15 cellular contexts compared by ENCODE assay signal in genomic region chr14:22003471-22003870, GRCh38.
DNase-seq lines count a peak whose midpoint lies in the region; ATAC-seq, FAIRE-seq and TF ChIP-seq lines count a peak whose summit lies in the region.
"Had no signal": no experiment of that assay in that cellular context is flagged by ENCODE, and none has a peak within 500 bp of the region (broad histone marks: within the 10 kb centered on the region; RNA-seq: fewer than 3 reads in every experiment).

No MANE protein-coding gene starts in this region.

- H3K79me2 ChIP-seq in DND-41 (ENCODE audit: insufficient read depth, low read length) (no peaks in the 10 kb centered on the region), endothelial cell of umbilical vein (ENCODE audit: control insufficient read depth, insufficient read depth, low read length) (no peaks in the 10 kb centered on the region)

- no peak for FAIRE-seq in endothelial cell of umbilical vein (lab: Jason Lieb, UNC)
- no peak for FAIRE-seq in urothelium cell line (lab: Jason Lieb, UNC)

- H3K9me3 Mint-ChIP-seq in activated CD4-positive, alpha-beta T cell treated with anti-CD3 and anti-CD28 coated beads, Interleukin-2, amount 10 ng/mL, durations not matched to agents 24 days and 14 days, result no peaks in the 10 kb centered on the region
- H3K9me3 Mint-ChIP-seq in activated T-cell treated with anti-CD3 and anti-CD28 coated beads, Interleukin-2, amount 50 U/mL, for 4 hours, result no peaks in the 10 kb centered on the region

- BruUV-seq in endothelial cell of umbilical vein (replicated peaks; lab: Mats Ljungman, UMichigan), result no TSS peak

- H3K9me1 ChIP-seq in endothelial cell of umbilical vein (replicated peaks; ENCODE audit: control insufficient read depth, extremely low read depth, insufficient read depth, low read length), result no peaks in the 10 kb centered on the region

- no peaks in the 10 kb centered on the region for H3K36me3 ChIP-seq in DND-41 (ENCODE audit: insufficient read depth, low read length)
- no peaks in the 10 kb centered on the region for H3K36me3 ChIP-seq in endothelial cell of umbilical vein (ENCODE audit: control insufficient read depth in 2 of 2, extremely low read depth in 1 of 2, insufficient read depth in 2 of 2, low read length in 2 of 2)

- TF ChIP-seq POLR2A in endothelial cell of umbilical vein (IDR thresholded peaks at IDR 0.05; ENCODE audit: low read depth, low read length), result no peak

- DNase-seq in activated CD4-positive, alpha-beta T cell treated with anti-CD3 and anti-CD28 coated beads, Interleukin-2, amount 10 ng/mL, durations not matched to agents 24 days and 14 days, result peak; percentile 75
- no peak for DNase-seq in activated CD4-positive, alpha-beta T cell treated with anti-CD3 and anti-CD28 coated beads for 4 hours
- DNase-seq in DND-41 (peak; percentile 34), endothelial cell of umbilical vein (ENCODE audit: low read depth, low spot score) (no peak), putamen (ENCODE audit: low spot score) (no peak), urothelium cell line (ENCODE audit: low spot score) (no peak)
- peak; percentile 8 for DNase-seq in activated T-cell treated with anti-CD3 and anti-CD28 coated beads, Interleukin-2, amount 50 U/mL, for 4 hours
- DNase-seq: anterior cingulate cortex, islet precursor cell, NCI-H146 had no signal

- peak; percentile 71 for ATAC-seq in DND-41 (ENCODE audit: insufficient read depth, low read depth)
- ATAC-seq in activated T-cell treated with anti-CD3 and anti-CD28 coated beads, Interleukin-2, amount 50 U/mL, for 4 hours, result peak; percentile 33 to 41
- no peak for ATAC-seq in HG02938 (IDR thresholded peaks at IDR 0.05; ENCODE audit: unreplicated experiment)
- ATAC-seq: psoas muscle had no signal

- no peaks in the 10 kb centered on the region for H3K27me3 Mint-ChIP-seq in activated CD4-positive, alpha-beta T cell treated with anti-CD3 and anti-CD28 coated beads, Interleukin-2, amount 10 ng/mL, durations not matched to agents 24 days and 14 days
- H3K27me3 Mint-ChIP-seq in activated T-cell treated with anti-CD3 and anti-CD28 coated beads, Interleukin-2, amount 50 U/mL, for 4 hours (ENCODE audit: low read depth), result no peaks in the 10 kb centered on the region

- intact Hi-C loops in activated CD4-positive, alpha-beta T cell treated with anti-CD3 and anti-CD28 coated beads, Interleukin-2, amount 10 ng/mL, durations not matched to agents 24 days and 14 days (cut with micrococcal nuclease), result loop anchor here (2.0 kb wide), 1 partner anchor 37 kb away; no protein-coding TSS in a partner anchor
- intact Hi-C loops in endothelial cell of umbilical vein (cut with micrococcal nuclease), result no loop called here

- H3K36me3 Mint-ChIP-seq in activated CD4-positive, alpha-beta T cell treated with anti-CD3 and anti-CD28 coated beads, Interleukin-2, amount 10 ng/mL, durations not matched to agents 24 days and 14 days (ENCODE audit: low read depth), result peaks cover 8% of the 10 kb centered on the region
- no peaks in the 10 kb centered on the region for H3K36me3 Mint-ChIP-seq in activated T-cell treated with anti-CD3 and anti-CD28 coated beads, Interleukin-2, amount 50 U/mL, for 4 hours (ENCODE audit: insufficient read depth)

- H3K27ac Mint-ChIP-seq in activated CD4-positive, alpha-beta T cell treated with anti-CD3 and anti-CD28 coated beads, Interleukin-2, amount 10 ng/mL, durations not matched to agents 24 days and 14 days, result peak overlapping the region; percentile 74
- H3K27ac Mint-ChIP-seq: endodermal cell, nephron had no signal

- peaks cover 27% of the 10 kb centered on the region for H3K4me1 Mint-ChIP-seq in activated CD4-positive, alpha-beta T cell treated with anti-CD3 and anti-CD28 coated beads, Interleukin-2, amount 10 ng/mL, durations not matched to agents 24 days and 14 days
- peaks cover 26% of the 10 kb centered on the region for H3K4me1 Mint-ChIP-seq in activated T-cell treated with anti-CD3 and anti-CD28 coated beads, Interleukin-2, amount 50 U/mL, for 4 hours (ENCODE audit: low read depth)
- H3K4me1 Mint-ChIP-seq: endodermal cell, nephron had no signal

- H3K27me3 ChIP-seq in DND-41 (ENCODE audit: insufficient read depth, low read length, poor library complexity) (peaks cover 12% of the 10 kb centered on the region), endothelial cell of umbilical vein (ENCODE audit: control insufficient read depth in 2 of 2, insufficient read depth in 2 of 2, low read length in 2 of 2) (no peaks in the 10 kb centered on the region)

- CTCF ChIA-PET in endothelial cell of umbilical vein (lab: Charles Lee), result interaction anchor here (0.7 to 3.3 kb wide), 9 partner anchors 11 to 150 kb away, joined by 3 to 23 read pairs (median 7); no protein-coding TSS in a partner anchor

- H3K4me2 ChIP-seq in DND-41 (ENCODE audit: insufficient read depth, low read length), result no peak overlapping the region
- no peak overlapping the region for H3K4me2 ChIP-seq in endothelial cell of umbilical vein (ENCODE audit: insufficient read depth, low read length)

- H3K4me3 ChIP-seq in DND-41 (ENCODE audit: low read depth in 1 of 2, low read length in 2 of 2) (no peak overlapping the region), endothelial cell of umbilical vein (replicated peaks in 1 of 3; ENCODE audit: insufficient read depth in 1 of 3, low read depth in 1 of 3, low read length in 3 of 3) (no peak overlapping the region)
- H3K4me3 ChIP-seq: psoas muscle had no signal

- TF ChIP-seq CTCF in DND-41 (IDR thresholded peaks at IDR 0.05; ENCODE audit: borderline replicate concordance, extremely low read depth, low read length, poor library complexity, severe bottlenecking), result no peak
- TF ChIP-seq CTCF in endothelial cell of umbilical vein (IDR thresholded peaks at IDR 0.05; ENCODE audit: extremely low read depth in 1 of 2, insufficient read depth in 1 of 2, low read depth in 1 of 2, low read length in 2 of 2), result no peak

- H3K9ac ChIP-seq in DND-41 (ENCODE audit: low read depth, low read length) (no peak overlapping the region), endothelial cell of umbilical vein (replicated peaks; ENCODE audit: extremely low read depth, insufficient read depth, low read length) (no peak overlapping the region)

- no peaks in the 10 kb centered on the region for H3K9me3 ChIP-seq in DND-41 (ENCODE audit: insufficient read depth, low read length, severe bottlenecking)
- no peaks in the 10 kb centered on the region for H3K9me3 ChIP-seq in endothelial cell of umbilical vein (replicated peaks; ENCODE audit: control insufficient read depth, insufficient read depth, low read length)
- H3K9me3 ChIP-seq: psoas muscle had no signal

- H3K27ac ChIP-seq in DND-41 (ENCODE audit: low read length), result no peak overlapping the region
- no peak overlapping the region for H3K27ac ChIP-seq in endothelial cell of umbilical vein (ENCODE audit: insufficient read depth, low read depth, low read length)
- H3K27ac ChIP-seq: psoas muscle, VCaP had no signal

- H3K4me3 Mint-ChIP-seq in activated CD4-positive, alpha-beta T cell treated with anti-CD3 and anti-CD28 coated beads, Interleukin-2, amount 10 ng/mL, durations not matched to agents 24 days and 14 days, result peak overlapping the region; percentile 83
- H3K4me3 Mint-ChIP-seq in activated T-cell treated with anti-CD3 and anti-CD28 coated beads, Interleukin-2, amount 50 U/mL, for 4 hours, result peak overlapping the region; percentile 77
- H3K4me3 Mint-ChIP-seq: endodermal cell, nephron had no signal

- POLR2A ChIA-PET in endothelial cell of umbilical vein (lab: Charles Lee), result no interaction called here

- dilution Hi-C loops in endothelial cell of umbilical vein (cut with MboI; ENCODE audit: extremely low pct_ligation_motif_present, low sequenced_read_pairs), result no loop called here

- H2AFZ ChIP-seq in DND-41 (ENCODE audit: low read depth, low read length) (no peak overlapping the region), endothelial cell of umbilical vein (ENCODE audit: low read depth, low read length) (peak overlapping the region; percentile 18)

- H4K20me1 ChIP-seq in DND-41 (ENCODE audit: insufficient read depth, low read length) (no peaks in the 10 kb centered on the region; the same call in 1 of the 2 replicates), endothelial cell of umbilical vein (replicated peaks; ENCODE audit: control insufficient read depth, extremely low read depth, insufficient read depth, low read length) (no peaks in the 10 kb centered on the region)

- H3K4me1 ChIP-seq in DND-41 (ENCODE audit: insufficient read depth, low read length), result no peaks in the 10 kb centered on the region
- no peaks in the 10 kb centered on the region for H3K4me1 ChIP-seq in endothelial cell of umbilical vein (ENCODE audit: control insufficient read depth, extremely low read depth, insufficient read depth, low read length)
- H3K4me1 ChIP-seq: psoas muscle had no signal

TF ChIP-seq in endothelial cell of umbilical vein, 7 proteins besides CTCF, POLR2A, EP300 and RAD21:
- TF ChIP-seq POLR2AphosphoS5 (IDR thresholded peaks at IDR 0.05; ENCODE audit: insufficient read depth, low read depth, low read length) (no peak), GATA2 (IDR thresholded peaks at IDR 0.05; ENCODE audit: insufficient read depth, insufficient read length, low read depth, low read length) (no peak), MAX (IDR thresholded peaks at IDR 0.05; ENCODE audit: insufficient read depth, insufficient read length) (no peak), EZH2 (IDR thresholded peaks at IDR 0.05; ENCODE audit: borderline replicate concordance, low read depth, low read length, severe bottlenecking) (no peak), MYC (IDR thresholded peaks at IDR 0.05; ENCODE audit: low read depth, low read length) (no peak), FOS (IDR thresholded peaks at IDR 0.05; ENCODE audit: borderline replicate concordance, insufficient read depth, low read length) (no peak), JUN (IDR thresholded peaks at IDR 0.05; ENCODE audit: borderline replicate concordance, insufficient read depth, insufficient read length, low read depth) (no peak)
TF ChIP-seq in endothelial cell of umbilical vein: peak in this region for 0.

Comparison
In these comparisons a context has a peak if more than half of its experiments do, and no peak if none do; other contexts are left out.
1. DNase-seq: peak in activated CD4-positive, alpha-beta T cell treated with anti-CD3 and anti-CD28 coated beads, Interleukin-2, amount 10 ng/mL, durations not matched to agents 24 days and 14 days (single experiment), DND-41 (single experiment) and activated T-cell treated with anti-CD3 and anti-CD28 coated beads, Interleukin-2, amount 50 U/mL, for 4 hours (single experiment); none in activated CD4-positive, alpha-beta T cell treated with anti-CD3 and anti-CD28 coated beads for 4 hours (0 of 2), endothelial cell of umbilical vein (single experiment), putamen (single experiment) and urothelium cell line (single experiment).